ENCODE assay signal across 17 cellular contexts in the genomic region with DNA sequence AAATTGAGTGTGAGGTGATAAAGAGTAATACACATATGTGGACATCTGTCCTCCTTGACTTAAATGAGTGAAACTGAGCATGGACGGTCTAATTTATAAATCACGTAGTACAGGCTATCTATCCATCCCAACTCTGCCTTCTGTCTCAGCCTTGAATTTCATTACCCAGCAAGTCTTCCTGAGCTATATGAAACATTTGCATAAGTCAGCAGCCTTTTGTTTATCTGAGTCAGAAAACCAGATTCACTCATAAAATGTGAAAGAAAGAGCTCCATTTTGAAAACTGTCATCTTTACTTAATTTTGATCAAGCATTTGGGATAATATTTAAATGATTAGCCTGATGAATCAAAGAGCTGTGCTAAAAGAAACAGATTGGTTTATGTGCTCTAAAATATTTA.
DNase-seq lines count a peak whose midpoint lies in the region; TF ChIP-seq lines count a peak whose summit lies in the region.
"Had no signal": no experiment of that assay in that cellular context is flagged by ENCODE, and none has a peak within 500 bp of the region (broad histone marks: within the 10 kb centered on the region; RNA-seq: fewer than 3 reads in every experiment).

No MANE protein-coding gene starts in this region.

- H3K36me3 ChIP-seq in A673 (ENCODE audit: insufficient read depth, low read length, poor library complexity, severe bottlenecking) (no peaks in the 10 kb centered on the region), fibroblast of lung (ENCODE audit: control insufficient read depth, insufficient read depth, low read length) (no peaks in the 10 kb centered on the region)

- no peaks in the 10 kb centered on the region for H3K27me3 ChIP-seq in A673 (replicated peaks; ENCODE audit: insufficient read depth, low read depth, low read length, poor library complexity)
- H3K27me3 ChIP-seq in fibroblast of lung (ENCODE audit: control insufficient read depth, insufficient read depth, low read length) = no peaks in the 10 kb centered on the region

- no peak overlapping the region for H3K9ac ChIP-seq in fibroblast of lung (ENCODE audit: insufficient read depth, low read length)

- no peaks in the 10 kb centered on the region for H3K79me2 ChIP-seq in fibroblast of lung (ENCODE audit: control insufficient read depth, insufficient read depth, low read length)

- TF ChIP-seq CTCF in A673 (conservative IDR thresholded peaks at IDR 0.05; ENCODE audit: low read depth, low read length) (no peak), fibroblast of lung (conservative IDR thresholded peaks at IDR 0.05 in 1 of 2, IDR thresholded peaks at IDR 0.05 in 1 of 2; ENCODE audit: low read depth in 1 of 2, low read length in 2 of 2) (no peak), nephron (IDR thresholded peaks at IDR 0.05; ENCODE audit: unreplicated experiment in 3 of 3) (no peak), glutamatergic neuron (IDR thresholded peaks at IDR 0.05; ENCODE audit: partially characterized antibody, unreplicated experiment) (no peak)

- no peaks in the 10 kb centered on the region for H3K9me3 ChIP-seq in A673 (ENCODE audit: low read depth, low read length, poor library complexity, severe bottlenecking)
- no peaks in the 10 kb centered on the region for H3K9me3 ChIP-seq in fibroblast of lung (ENCODE audit: control insufficient read depth, insufficient read depth, low read depth, low read length)
- H3K9me3 ChIP-seq: Caco-2 had no signal

- peak; percentile 46 for DNase-seq in A673 (ENCODE audit: low spot score)
- DNase-seq in NCI-H526 (lab: John Stamatoyannopoulos, UW) = peak; percentile 46 to 77
- DNase-seq in fibroblast of lung (ENCODE audit: low read depth in 2 of 2) = peak in 1 of 2 donors; percentile 17
- DNase-seq in DMS79 (lab: John Stamatoyannopoulos, UW) = no peak
- no peak for DNase-seq in GM19238 (ENCODE audit: insufficient read length, low spot score)
- no peak for DNase-seq in glutamatergic neuron
- DNase-seq in activated gamma-delta T cell (lab: John Stamatoyannopoulos, UW) = no peak
- DNase-seq: Caco-2; CD4-positive, alpha-beta T cell; HFFc6; Karpas-422; NCI-H1436; NCI-H2029; NCI-H2171 had no signal

- H3K9me3 Mint-ChIP-seq in nephron (no peaks in the 10 kb centered on the region), glutamatergic neuron (ENCODE audit: unreplicated experiment) (no peaks in the 10 kb centered on the region)
- H3K9me3 Mint-ChIP-seq: CD4-positive, alpha-beta T cell; HFFc6 had no signal

- intact Hi-C loops in A673 (cut with micrococcal nuclease; ENCODE audit: unreplicated experiment) = no loop called here

- H3K27ac Mint-ChIP-seq in nephron = peak overlapping the region in 2 of 3 experiments; percentile 16 to 54
- no peak overlapping the region for H3K27ac Mint-ChIP-seq in glutamatergic neuron (ENCODE audit: unreplicated experiment)
- H3K27ac Mint-ChIP-seq: CD4-positive, alpha-beta T cell; HFFc6 had no signal

- H3K27me3 Mint-ChIP-seq in nephron (ENCODE audit: low read depth) = no peaks in the 10 kb centered on the region
- no peaks in the 10 kb centered on the region for H3K27me3 Mint-ChIP-seq in glutamatergic neuron (ENCODE audit: unreplicated experiment)

- H3K36me3 Mint-ChIP-seq in nephron (ENCODE audit: low read depth) = no peaks in the 10 kb centered on the region
- H3K36me3 Mint-ChIP-seq in glutamatergic neuron (ENCODE audit: unreplicated experiment) = no peaks in the 10 kb centered on the region

- H3K4me3 Mint-ChIP-seq in nephron (no peak overlapping the region), glutamatergic neuron (ENCODE audit: unreplicated experiment) (no peak overlapping the region)
- H3K4me3 Mint-ChIP-seq: CD4-positive, alpha-beta T cell; HFFc6 had no signal

- H2AFZ ChIP-seq in fibroblast of lung (ENCODE audit: low read length) = no peak overlapping the region

- H3K4me2 ChIP-seq in fibroblast of lung (ENCODE audit: extremely low read depth, insufficient read depth, low read length) = peak overlapping the region; percentile 30

- BruUV-seq in A673 (replicated peaks; lab: Mats Ljungman, UMichigan) = no TSS peak

- H4K20me1 ChIP-seq in fibroblast of lung (ENCODE audit: control insufficient read depth, extremely low read depth, insufficient read depth, low read length) = no peaks in the 10 kb centered on the region

- peaks cover 87% of the 10 kb centered on the region for H3K4me1 ChIP-seq in A673 (ENCODE audit: insufficient read depth, low read length, poor library complexity, severe bottlenecking)
- no peaks in the 10 kb centered on the region for H3K4me1 ChIP-seq in fibroblast of lung (ENCODE audit: control insufficient read depth, extremely low read depth, insufficient read depth, low read length)
- H3K4me1 ChIP-seq: Caco-2 had no signal

- CTCF ChIA-PET in A673 (lab: Charles Lee) = no interaction called here

- H3K27ac ChIP-seq in A673 (ENCODE audit: low read depth, low read length, poor library complexity, severe bottlenecking) (peak overlapping the region; percentile 70), fibroblast of lung (ENCODE audit: insufficient read depth, low read length) (no peak overlapping the region)
- H3K27ac ChIP-seq: HL-60 had no signal

- POLR2A ChIA-PET in A673 (lab: Charles Lee; ENCODE audit: low non-redundant PET) = interaction anchor here (0.6 kb wide), 1 partner anchor 36 kb away, joined by 3 read pairs; no protein-coding TSS in a partner anchor

- H3K4me3 ChIP-seq in A673 (ENCODE audit: low read depth, low read length, poor library complexity, severe bottlenecking) = no peak overlapping the region
- H3K4me3 ChIP-seq in fibroblast of lung (replicated peaks in 1 of 4; ENCODE audit: control extremely low read depth in 1 of 4, insufficient read depth in 1 of 4, low read depth in 3 of 4, low read length in 4 of 4) = no peak overlapping the region
- H3K4me3 ChIP-seq: GM12878 had no signal

- H3K4me1 Mint-ChIP-seq in nephron = peaks cover 55% of the 10 kb centered on the region
- H3K4me1 Mint-ChIP-seq in glutamatergic neuron (ENCODE audit: low read depth, unreplicated experiment) = peaks cover 4% of the 10 kb centered on the region

Comparison
In these comparisons a context has a peak if more than half of its experiments do, and no peak if none do; other contexts are left out.
1. DNase-seq: peak in A673 (single experiment) and NCI-H526 (2 of 2); none in DMS79 (single experiment), GM19238 (single experiment), glutamatergic neuron (single experiment) and activated gamma-delta T cell (single experiment).